ENCODE assay signal across 8 cellular contexts in the genomic region with DNA sequence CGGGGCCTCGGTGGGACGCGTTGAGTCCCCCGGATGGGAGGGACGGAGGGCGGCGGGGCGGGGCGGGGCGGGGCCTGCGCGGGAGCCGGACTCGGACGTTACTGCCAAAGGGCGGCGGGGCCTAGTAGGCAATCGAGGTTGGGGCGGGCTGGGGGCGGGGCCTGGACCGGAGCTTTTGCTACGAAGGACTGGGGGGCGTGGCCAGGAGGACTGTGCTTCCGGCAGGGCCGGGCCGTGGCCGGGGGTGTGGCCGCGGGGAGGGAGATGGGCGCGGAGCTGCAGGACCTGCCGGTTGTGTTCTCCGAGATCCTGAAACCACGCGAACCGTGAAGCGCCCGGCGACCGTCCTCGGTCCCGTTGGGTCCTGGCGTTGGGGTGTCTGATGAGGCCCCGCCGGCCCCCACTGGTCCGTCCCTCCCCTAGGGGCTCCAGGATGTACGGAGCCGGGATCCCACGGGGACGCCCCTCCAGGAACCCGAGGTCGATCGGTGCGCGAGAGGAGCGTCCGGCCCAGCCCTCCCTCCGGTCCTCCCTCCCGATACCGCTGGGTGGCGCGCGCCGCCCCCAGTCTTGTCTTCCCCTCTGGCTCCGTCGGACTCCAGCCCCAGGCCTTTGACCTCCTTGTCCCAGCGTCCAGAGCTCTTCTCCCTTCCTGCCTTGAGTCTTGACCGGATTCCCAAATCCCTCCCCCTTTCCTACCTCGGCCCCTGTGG. TPM values are rescaled to one million over a fixed set of nuclear protein-coding genes. Genes with fewer than 3 reads are reported as not detected.
DNase-seq lines count a peak whose midpoint lies in the region; ATAC-seq and TF ChIP-seq lines count a peak whose summit lies in the region.

No MANE protein-coding gene starts in this region.

- H3K27ac Mint-ChIP-seq in activated T-cell treated with anti-CD3 and anti-CD28 coated beads, Interleukin-2, amount 50 U/mL, for 24 hours: peak overlapping the region; percentile 93
- H3K27ac Mint-ChIP-seq in stimulated activated naive B cell treated with anti-CD40 and anti-IgM and Interleukin-4, amounts not matched to agents 10 μg/mL and 1 μg/mL and 100 μg/mL, for 72 hours: peak overlapping the region; percentile 88

- WGBS in esophagus squamous epithelium, 2 donors: 1% methylated on average over 22 to 28 of the region's 70 CpGs

- H3K36me3 Mint-ChIP-seq in activated T-cell treated with anti-CD3 and anti-CD28 coated beads, Interleukin-2, amount 50 U/mL, for 24 hours (ENCODE audit: low read depth): peaks cover 10% of the 10 kb centered on the region
- peaks cover 14 to 18% of the 10 kb centered on the region in 2 donors for H3K36me3 Mint-ChIP-seq in stimulated activated naive B cell treated with anti-CD40 and anti-IgM and Interleukin-4, amounts not matched to agents 10 μg/mL and 1 μg/mL and 100 μg/mL, for 72 hours

- H2AFZ ChIP-seq in DND-41 (ENCODE audit: low read depth, low read length): peak overlapping the region; percentile 92

- no peaks in the 10 kb centered on the region for H4K20me1 ChIP-seq in DND-41 (ENCODE audit: insufficient read depth, low read length)

- no peaks in the 10 kb centered on the region for H3K9me3 Mint-ChIP-seq in activated T-cell treated with anti-CD3 and anti-CD28 coated beads, Interleukin-2, amount 50 U/mL, for 24 hours
- H3K9me3 Mint-ChIP-seq in stimulated activated naive B cell treated with anti-CD40 and anti-IgM and Interleukin-4, amounts not matched to agents 10 μg/mL and 1 μg/mL and 100 μg/mL, for 72 hours: no peaks in the 10 kb centered on the region

- peak; percentile 66 for ATAC-seq in DND-41 (ENCODE audit: insufficient read depth, low read depth)
- peak; percentile 45 for ATAC-seq in GM21717 (IDR thresholded peaks at IDR 0.05; ENCODE audit: unreplicated experiment)
- peak; percentile 68 to 76 for ATAC-seq in stimulated activated naive B cell treated with anti-CD40 and anti-IgM and Interleukin-4, amounts not matched to agents 10 μg/mL and 1 μg/mL and 100 μg/mL, for 72 hours (replicated peaks)

- TF ChIP-seq CTCF in DND-41 (IDR thresholded peaks at IDR 0.05; ENCODE audit: borderline replicate concordance, extremely low read depth, low read length, poor library complexity, severe bottlenecking) (peak; percentile 88), esophagus squamous epithelium (IDR thresholded peaks at IDR 0.05) (peak; percentile 68 to 91 (median 78))

- intact Hi-C loops in esophagus squamous epithelium (cut with DNase I): no loop called here

- H3K36me3 ChIP-seq in DND-41 (ENCODE audit: insufficient read depth, low read length) (peaks cover 25% of the 10 kb centered on the region), esophagus squamous epithelium (no peaks in the 10 kb centered on the region)

- no peaks in the 10 kb centered on the region for H3K27me3 Mint-ChIP-seq in activated T-cell treated with anti-CD3 and anti-CD28 coated beads, Interleukin-2, amount 50 U/mL, for 24 hours
- H3K27me3 Mint-ChIP-seq in stimulated activated naive B cell treated with anti-CD40 and anti-IgM and Interleukin-4, amounts not matched to agents 10 μg/mL and 1 μg/mL and 100 μg/mL, for 72 hours: peaks cover 0 to 3% of the 10 kb centered on the region in 2 donors

- peak in 3 of 4 donors; percentile 77 to 83 (median 81) for TF ChIP-seq POLR2A in esophagus squamous epithelium (IDR thresholded peaks at IDR 0.05)

- H3K9me3 ChIP-seq in DND-41 (ENCODE audit: insufficient read depth, low read length, severe bottlenecking) (no peaks in the 10 kb centered on the region), esophagus squamous epithelium (no peaks in the 10 kb centered on the region)

- H3K79me2 ChIP-seq in DND-41 (ENCODE audit: insufficient read depth, low read length): peaks cover 25% of the 10 kb centered on the region

- H3K4me3 ChIP-seq in DND-41 (ENCODE audit: low read depth in 1 of 2, low read length in 2 of 2) (peak overlapping the region; percentile 45 to 84), esophagus squamous epithelium (peak overlapping the region; percentile 56 to 77 (median 64))
- peak overlapping the region; percentile 65 for H3K4me3 ChIP-seq in Jurkat, Clone E6-1 (ENCODE audit: low read length)

- H3K27ac ChIP-seq in DND-41 (ENCODE audit: low read length) (peak overlapping the region; percentile 97), esophagus squamous epithelium (peak overlapping the region; percentile 93 to 99 (median 98))

- peak overlapping the region; percentile 80 for H3K4me3 Mint-ChIP-seq in activated T-cell treated with anti-CD3 and anti-CD28 coated beads, Interleukin-2, amount 50 U/mL, for 24 hours
- peak overlapping the region; percentile 82 to 86 for H3K4me3 Mint-ChIP-seq in stimulated activated naive B cell treated with anti-CD40 and anti-IgM and Interleukin-4, amounts not matched to agents 10 μg/mL and 1 μg/mL and 100 μg/mL, for 72 hours

- H3K4me1 Mint-ChIP-seq in activated T-cell treated with anti-CD3 and anti-CD28 coated beads, Interleukin-2, amount 50 U/mL, for 24 hours (ENCODE audit: low read depth): peaks cover 11% of the 10 kb centered on the region
- H3K4me1 Mint-ChIP-seq in stimulated activated naive B cell treated with anti-CD40 and anti-IgM and Interleukin-4, amounts not matched to agents 10 μg/mL and 1 μg/mL and 100 μg/mL, for 72 hours: peaks cover 16 to 28% of the 10 kb centered on the region in 2 donors

- H3K27me3 ChIP-seq in DND-41 (ENCODE audit: insufficient read depth, low read length, poor library complexity) (no peaks in the 10 kb centered on the region), esophagus squamous epithelium (peaks cover 0 to 9% (median 0%) of the 10 kb centered on the region in 4 donors)

- peaks cover 61% of the 10 kb centered on the region for H3K4me1 ChIP-seq in DND-41 (ENCODE audit: insufficient read depth, low read length)
- peaks cover 17 to 42% (median 24%) of the 10 kb centered on the region in 3 donors for H3K4me1 ChIP-seq in esophagus squamous epithelium

- H3K4me2 ChIP-seq in DND-41 (ENCODE audit: insufficient read depth, low read length): peak overlapping the region; percentile 98

- H3K9ac ChIP-seq in DND-41 (ENCODE audit: low read depth, low read length): peak overlapping the region; percentile 90

- peak; percentile 98 for DNase-seq in DND-41
- DNase-seq in Jurkat, Clone E6-1 (ENCODE audit: low read depth, low spot score): peak; percentile 90
- DNase-seq in OCI-M1 (lab: John Stamatoyannopoulos, UW): peak; percentile 97
- DNase-seq in activated T-cell treated with anti-CD3 and anti-CD28 coated beads, Interleukin-2, amount 50 U/mL, for 24 hours: peak; percentile 97
- peak; percentile 91 for DNase-seq in esophagus squamous epithelium (lab: John Stamatoyannopoulos, UW)
- DNase-seq in myocyte (ENCODE audit: low read depth): peak; percentile 96
- peak; percentile 96 for DNase-seq in stimulated activated naive B cell treated with anti-CD40 and anti-IgM and Interleukin-4, amounts not matched to agents 10 μg/mL and 1 μg/mL and 100 μg/mL, for 72 hours

RNA-seq across cellular contexts. Expression of a gene that starts 0.6 kb away (rescaled TPM):
- 119 TPM for polyA plus RNA-seq in Jurkat, Clone E6-1 (2012; ENCODE audit: insufficient read depth, insufficient read length)
- 10 to 100 TPM; 37.5 to 68.0 (median 47.0) TPM for total RNA-seq in esophagus squamous epithelium
- total RNA-seq in myocyte: 2.3 and 5.9 TPM in 2 replicates
- 4.2 TPM for polyA plus RNA-seq in myocyte (2012)

RNA-seq across cellular contexts. Expression of a gene that starts 9.2 kb away (rescaled TPM):
- polyA plus RNA-seq in Jurkat, Clone E6-1 (2012; ENCODE audit: insufficient read depth, insufficient read length): not detected
- total RNA-seq in esophagus squamous epithelium (not detected), myocyte (not detected in 2 replicates)
- polyA plus RNA-seq in myocyte (2012): not detected

RNA-seq across cellular contexts. Expression of a gene that starts 20.1 kb away (rescaled TPM):
- 12.4 TPM for polyA plus RNA-seq in Jurkat, Clone E6-1 (2012; ENCODE audit: insufficient read depth, insufficient read length)
- total RNA-seq in esophagus squamous epithelium: under 1 TPM in 1 of 4 donors, not detected in 3; 0.44 TPM
- 0.27 TPM in 1 of 2 replicates, not detected in the other for total RNA-seq in myocyte
- polyA plus RNA-seq in myocyte (2012): not detected

RNA-seq across cellular contexts. Expression of a gene that starts 23.6 kb away (rescaled TPM):
- 417 TPM for polyA plus RNA-seq in Jurkat, Clone E6-1 (2012; ENCODE audit: insufficient read depth, insufficient read length)
- total RNA-seq in esophagus squamous epithelium: 100 to 1,000 TPM; 206 to 260 (median 254) TPM
- total RNA-seq in myocyte: 195 and 214 TPM in 2 replicates
- 168 TPM for polyA plus RNA-seq in myocyte (2012)

RNA-seq across cellular contexts. Expression of a gene that starts 44.0 kb away (rescaled TPM):
- 2.3 TPM for polyA plus RNA-seq in Jurkat, Clone E6-1 (2012; ENCODE audit: insufficient read depth, insufficient read length)
- 100 to 1,000 TPM in 3 of 4 donors, 10 to 100 TPM in 1; 62.6 to 181 (median 120) TPM for total RNA-seq in esophagus squamous epithelium
- total RNA-seq in myocyte: not detected in 2 replicates
- polyA plus RNA-seq in myocyte (2012): not detected

Comparison
In these comparisons a context has a peak if more than half of its experiments do, and no peak if none do; other contexts are left out.
1. Peak in every context shown above with its lines: DNase-seq, ATAC-seq, H3K4me3 ChIP-seq and H3K27ac ChIP-seq.